9 cellular contexts compared by ENCODE assay signal in the genomic region with DNA sequence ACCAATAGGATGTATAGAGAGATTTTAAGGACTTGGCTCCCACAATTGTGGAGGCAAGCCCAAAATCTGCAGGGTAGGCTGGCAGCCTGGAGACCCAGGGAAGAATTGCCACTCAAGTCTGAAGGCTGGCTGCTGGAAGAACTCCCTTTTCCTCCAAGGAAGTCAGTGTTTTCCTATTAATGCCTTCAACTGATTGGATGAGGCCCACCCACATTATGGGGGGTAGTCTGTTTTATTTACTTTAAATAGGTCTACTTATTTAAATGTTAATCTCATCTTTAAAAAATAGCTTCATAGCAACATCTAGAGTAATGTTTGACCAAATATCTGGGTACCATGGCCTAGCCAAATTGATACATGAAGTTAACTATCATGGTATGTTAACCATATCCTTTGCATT. TPM values are rescaled to one million over a fixed set of nuclear protein-coding genes. Genes with fewer than 3 reads are reported as not detected.
"Had no signal": no experiment of that assay in that cellular context is flagged by ENCODE, and none has a peak within 500 bp of the region (broad histone marks: within the 10 kb centered on the region; RNA-seq: fewer than 3 reads in every experiment).

No MANE protein-coding gene starts in this region.

- FAIRE-seq: G401.6, GM12878, GM12891, GM12892, GM18507, GM19239 had no signal

- ATAC-seq: GM12878 had no signal

- DNase-seq: GDM1, GF-D8 had no signal

- H3K4me3 ChIP-seq: GM12878 had no signal

RNA-seq across cellular contexts. Expression of a gene that starts 20.1 kb away (rescaled TPM):
- total RNA-seq: G401 had no signal
